In the genomic region with DNA sequence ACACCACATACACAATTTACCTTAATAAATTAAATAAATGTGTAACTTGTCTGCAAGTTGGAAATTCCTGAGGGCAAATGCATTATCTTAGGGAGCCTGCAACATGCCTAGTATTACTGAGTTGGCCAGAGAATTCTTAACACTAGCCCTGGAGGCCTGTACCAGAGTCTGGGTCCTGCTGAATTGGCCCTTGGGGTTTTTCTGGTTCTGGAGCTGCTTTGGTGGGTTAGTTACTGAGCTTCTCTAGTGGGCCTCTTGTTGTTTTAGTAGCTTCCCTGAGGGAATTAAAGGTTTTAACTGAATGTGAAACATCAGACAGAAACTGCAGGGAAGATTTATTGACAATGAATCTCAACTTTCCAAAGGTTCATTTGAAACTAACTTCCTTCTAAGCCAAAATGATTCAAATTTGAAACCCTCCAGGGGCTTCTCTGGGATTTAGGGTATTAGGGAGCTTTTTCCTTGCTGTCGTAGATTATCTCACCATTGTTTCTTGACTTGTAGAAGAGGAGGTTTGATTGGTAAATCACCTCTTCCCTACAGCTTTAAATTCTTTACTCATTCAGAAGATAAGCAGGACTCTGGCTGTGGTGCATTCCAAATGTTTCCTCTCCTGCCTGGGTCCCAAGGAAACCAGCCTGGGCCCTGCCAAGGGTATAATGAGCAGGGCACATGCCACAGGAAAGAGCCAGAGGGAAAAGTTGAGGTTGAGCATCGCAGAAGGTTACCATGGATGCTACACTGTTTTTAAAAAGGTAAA, we compare ENCODE assay signal across 29 cellular contexts.
A peak's percentile ranks its signal among the peaks of the same experiment; 100 is the strongest.
DNase-seq lines count a peak whose midpoint lies in the region; ATAC-seq and TF ChIP-seq lines count a peak whose summit lies in the region.
"Had no signal": no experiment of that assay in that cellular context is flagged by ENCODE, and none has a peak within 500 bp of the region (broad histone marks: within the 10 kb centered on the region; RNA-seq: fewer than 3 reads in every experiment).

No MANE protein-coding gene starts in this region.

- H3K4ac ChIP-seq in mesendoderm (ENCODE audit: low read depth, low read length), result no peak overlapping the region

- H3K18ac ChIP-seq in mesendoderm (ENCODE audit: low read length), result no peak overlapping the region

- H2AK5ac ChIP-seq in mesendoderm (ENCODE audit: low read length), result no peak overlapping the region

- H3K36me3 Mint-ChIP-seq in WTC11 (no peaks in the 10 kb centered on the region), type B pancreatic cell (no peaks in the 10 kb centered on the region)
- H3K36me3 Mint-ChIP-seq: activated naive CD4-positive, alpha-beta T cell treated with anti-CD3 and anti-CD28 coated beads, Interleukin-2, amount 50 U/mL, for 24 hours had no signal

- no peaks in the 10 kb centered on the region for H3K9me3 ChIP-seq in HUES48 (ENCODE audit: control insufficient read depth, insufficient read depth, low read length)
- no peaks in the 10 kb centered on the region for H3K9me3 ChIP-seq in MM.1S (replicated peaks; ENCODE audit: insufficient read depth, low read length)
- no peaks in the 10 kb centered on the region for H3K9me3 ChIP-seq in aorta (ENCODE audit: control insufficient read depth, low read length)
- H3K9me3 ChIP-seq: left lung, neutrophil, tibial artery had no signal

- DNase-seq in WTC11 (ENCODE audit: low spot score), result no peak
- peak; percentile 81 for DNase-seq in mesendoderm
- DNase-seq in type B pancreatic cell (ENCODE audit: extremely low spot score, unreplicated experiment), result no peak
- DNase-seq in DMS114 treated with DMSO at 0.1 percent for 48 hours (lab: John Stamatoyannopoulos, UW; ENCODE audit: unreplicated experiment), result no peak
- DNase-seq in MM.1S, result no peak
- no peak for DNase-seq in aorta
- DNase-seq: activated CD4-positive, CD25-positive, alpha-beta regulatory T cell treated with anti-CD3 and anti-CD28 coated beads, Interleukin-2, amount 50 U/mL, for 72 hours; activated CD8-positive, alpha-beta memory T cell treated with anti-CD3 and anti-CD28 coated beads, Interleukin-2, amount 50 U/mL, for 48 hours; activated CD8-positive, alpha-beta T cell treated with anti-CD3 and anti-CD28 coated beads for 36 hours; anterior cingulate cortex; C1 segment of cervical spinal cord; DMS79 treated with DMSO at 0.1 percent for 48 hours; GF-D8; HFFc6; left lung; mesenchymal stem cell; NCI-H1930; NCI-H524 treated with DMSO at 0.1 percent for 48 hours; NK-92 treated with Interleukin-12 subunit alpha and Interleukin-12 subunit beta, amount 100 ng/mL, for 24 hours; stimulated activated CD4-positive, alpha-beta T cell treated with anti-CD3 and anti-CD28 coated beads, Interleukin-4, amount 100 ng/mL, for 24 hours; tibial artery had no signal

- H3F3A ChIP-seq in MM.1S (ENCODE audit: insufficient read depth, low read length), result no peaks in the 10 kb centered on the region

- TF ChIP-seq CTCF in WTC11 (IDR thresholded peaks at IDR 0.05) (no peak), type B pancreatic cell (conservative IDR thresholded peaks at IDR 0.05) (no peak), MM.1S (IDR thresholded peaks at IDR 0.05; ENCODE audit: low read length) (no peak)

- H3K4me3 Mint-ChIP-seq in WTC11, result no peak overlapping the region
- H3K4me3 Mint-ChIP-seq in type B pancreatic cell, result peak overlapping the region; percentile 20
- H3K4me3 Mint-ChIP-seq: activated CD8-positive, alpha-beta T cell treated with anti-CD3 and anti-CD28 coated beads for 36 hours; activated naive CD4-positive, alpha-beta T cell treated with anti-CD3 and anti-CD28 coated beads, Interleukin-2, amount 50 U/mL, for 24 hours; HFFc6; T-helper 1 cell treated with Interleukin-12 subunit alpha and Interleukin-12 subunit beta and Interleukin-4 antibody, amounts not matched to agents 30 μg/mL and 1 μg/mL, for 36 hours had no signal

- H2BK5ac ChIP-seq in mesendoderm (ENCODE audit: low read length), result no peak overlapping the region

- H3K4me2 ChIP-seq in mesendoderm (ENCODE audit: low read length) (no peak overlapping the region), MM.1S (ENCODE audit: low read depth, low read length) (no peak overlapping the region)

- H3K4me1 Mint-ChIP-seq in WTC11, result peaks cover 8% of the 10 kb centered on the region
- peaks cover 5% of the 10 kb centered on the region for H3K4me1 Mint-ChIP-seq in type B pancreatic cell (ENCODE audit: unreplicated experiment)
- H3K4me1 Mint-ChIP-seq: activated naive CD4-positive, alpha-beta T cell treated with anti-CD3 and anti-CD28 coated beads, Interleukin-2, amount 50 U/mL, for 24 hours had no signal

- no peak overlapping the region for H4K8ac ChIP-seq in mesendoderm (ENCODE audit: low read depth, low read length)

- H3K4me3 ChIP-seq in HUES48 (ENCODE audit: low read depth, low read length), result no peak overlapping the region
- H3K4me3 ChIP-seq in mesendoderm (ENCODE audit: low read length), result no peak overlapping the region
- no peak overlapping the region for H3K4me3 ChIP-seq in MM.1S (ENCODE audit: low read length)
- H3K4me3 ChIP-seq in aorta (ENCODE audit: low read length in 2 of 2), result no peak overlapping the region
- H3K4me3 ChIP-seq: K562, left lung, tibial artery had no signal

- WGBS in mesendoderm (ENCODE audit: extremely low coverage, insufficient coverage, low lambda C conversion rate), result no CpG with 5 or more reads among the region's 2 CpGs
- WGBS in aorta, 2 donors, result 86 to 90% methylated on average over 2 of the region's 2 CpGs

- H4K20me1 ChIP-seq in MM.1S (ENCODE audit: insufficient read depth, low read length), result no peaks in the 10 kb centered on the region

- no peaks in the 10 kb centered on the region; the same call in 1 of the 2 replicates for H3K4me1 ChIP-seq in HUES48 (ENCODE audit: control insufficient read depth, insufficient read depth, low read length)
- no peaks in the 10 kb centered on the region for H3K4me1 ChIP-seq in mesendoderm (ENCODE audit: control insufficient read depth, low read depth, low read length)
- no peaks in the 10 kb centered on the region for H3K4me1 ChIP-seq in MM.1S (ENCODE audit: low read length)
- H3K4me1 ChIP-seq in aorta (ENCODE audit: control insufficient read depth in 1 of 2, insufficient read depth in 2 of 2, low read length in 2 of 2), result no peaks in the 10 kb centered on the region
- H3K4me1 ChIP-seq: left lung, tibial artery had no signal

- CTCF ChIA-PET in WTC11 (lab: Charles Lee), result interaction anchor here (0.7 to 0.9 kb wide), 2 partner anchors 247 to 429 kb away, joined by 3 read pairs; no protein-coding TSS in a partner anchor

- H2BK15ac ChIP-seq in mesendoderm (replicated peaks; ENCODE audit: low read depth), result no peak overlapping the region

- H4K5ac ChIP-seq in mesendoderm (ENCODE audit: low read length), result no peak overlapping the region

- H3K27ac ChIP-seq in HUES48 (ENCODE audit: low read depth, low read length) (peak overlapping the region; percentile 67), mesendoderm (ENCODE audit: low read depth, low read length) (no peak overlapping the region), MM.1S (ENCODE audit: low read length) (no peak overlapping the region), aorta (ENCODE audit: low read depth in 1 of 2, low read length in 2 of 2) (no peak overlapping the region)
- H3K27ac ChIP-seq: left lung, neutrophil, tibial artery had no signal

- no peak overlapping the region for H2AFZ ChIP-seq in MM.1S (ENCODE audit: low read length)

- H3K27me3 ChIP-seq in HUES48 (ENCODE audit: control insufficient read depth, insufficient read depth, low read length), result no peaks in the 10 kb centered on the region
- H3K27me3 ChIP-seq in mesendoderm (ENCODE audit: insufficient read depth, low read length, poor library complexity), result no peaks in the 10 kb centered on the region
- no peaks in the 10 kb centered on the region for H3K27me3 ChIP-seq in MM.1S (replicated peaks; ENCODE audit: insufficient read depth, low read length)
- no peaks in the 10 kb centered on the region for H3K27me3 ChIP-seq in aorta (ENCODE audit: control insufficient read depth in 1 of 2, insufficient read depth in 2 of 2, low read length in 1 of 2)
- H3K27me3 ChIP-seq: left lung, neutrophil, tibial artery had no signal

- POLR2A ChIA-PET in WTC11 (lab: Charles Lee), result no interaction called here

- H2BK120ac ChIP-seq in mesendoderm (ENCODE audit: low read depth, low read length), result no peak overlapping the region

- H3K36me3 ChIP-seq in HUES48 (ENCODE audit: control insufficient read depth, insufficient read depth, low read length), result no peaks in the 10 kb centered on the region
- H3K36me3 ChIP-seq in mesendoderm (ENCODE audit: control insufficient read depth, insufficient read depth, low read length), result no peaks in the 10 kb centered on the region
- H3K36me3 ChIP-seq in MM.1S (replicated peaks; ENCODE audit: insufficient read depth, low read length), result no peaks in the 10 kb centered on the region
- no peaks in the 10 kb centered on the region for H3K36me3 ChIP-seq in aorta (ENCODE audit: control insufficient read depth in 1 of 2, insufficient read depth in 2 of 2, low read length in 1 of 2)
- H3K36me3 ChIP-seq: left lung, neutrophil, tibial artery had no signal

- H3K79me2 ChIP-seq in mesendoderm (ENCODE audit: control insufficient read depth, insufficient read depth, low read length), result no peaks in the 10 kb centered on the region
- H3K79me2 ChIP-seq in MM.1S (ENCODE audit: low read length), result no peaks in the 10 kb centered on the region

- no peaks in the 10 kb centered on the region for H3K27me3 Mint-ChIP-seq in WTC11 (ENCODE audit: low read depth)
- H3K27me3 Mint-ChIP-seq in type B pancreatic cell, result no peaks in the 10 kb centered on the region

- no peak overlapping the region for H3K27ac Mint-ChIP-seq in WTC11
- H3K27ac Mint-ChIP-seq in type B pancreatic cell, result peak overlapping the region; percentile 51
- H3K27ac Mint-ChIP-seq: activated CD8-positive, alpha-beta T cell treated with anti-CD3 and anti-CD28 coated beads for 36 hours; activated naive CD4-positive, alpha-beta T cell treated with anti-CD3 and anti-CD28 coated beads, Interleukin-2, amount 50 U/mL, for 24 hours; HFFc6; progenitor cell of endocrine pancreas; T-helper 1 cell treated with Interleukin-12 subunit alpha and Interleukin-12 subunit beta and Interleukin-4 antibody, amounts not matched to agents 30 μg/mL and 1 μg/mL, for 36 hours had no signal

- H3K79me1 ChIP-seq in mesendoderm (ENCODE audit: low read length), result no peaks in the 10 kb centered on the region

- no peak overlapping the region for H3K23ac ChIP-seq in mesendoderm (ENCODE audit: low read length)

- intact Hi-C loops in aorta (cut with DNase I), result no loop called here

- no peaks in the 10 kb centered on the region for H3K9me2 ChIP-seq in MM.1S (replicated peaks; ENCODE audit: insufficient read depth, low read length)

- ATAC-seq in WTC11, result peak; percentile 77; the same call in 1 of the 2 replicates
- ATAC-seq in aorta (ENCODE audit: low FRiP score), result no peak
- ATAC-seq: activated CD8-positive, alpha-beta T cell treated with anti-CD3 and anti-CD28 coated beads for 36 hours; K562; left lung; sciatic nerve; SK-N-SH treated with all-trans-retinoic acid at 6 μM for 48 hours had no signal

- H3K9ac ChIP-seq in HUES48 (ENCODE audit: low read depth, low read length) (no peak overlapping the region), mesendoderm (ENCODE audit: low read length) (no peak overlapping the region), MM.1S (ENCODE audit: low read length) (no peak overlapping the region)

- H3K9me3 Mint-ChIP-seq in WTC11 (no peaks in the 10 kb centered on the region), type B pancreatic cell (peaks cover 4% of the 10 kb centered on the region)
- H3K9me3 Mint-ChIP-seq: activated CD8-positive, alpha-beta T cell treated with anti-CD3 and anti-CD28 coated beads for 36 hours; activated naive CD4-positive, alpha-beta T cell treated with anti-CD3 and anti-CD28 coated beads, Interleukin-2, amount 50 U/mL, for 24 hours; T-helper 1 cell treated with Interleukin-12 subunit alpha and Interleukin-12 subunit beta and Interleukin-4 antibody, amounts not matched to agents 30 μg/mL and 1 μg/mL, for 36 hours had no signal

- H3K56ac ChIP-seq in mesendoderm (ENCODE audit: low read length), result no peak overlapping the region
